ENCODE assay signal across 1 cellular context in the genomic region with DNA sequence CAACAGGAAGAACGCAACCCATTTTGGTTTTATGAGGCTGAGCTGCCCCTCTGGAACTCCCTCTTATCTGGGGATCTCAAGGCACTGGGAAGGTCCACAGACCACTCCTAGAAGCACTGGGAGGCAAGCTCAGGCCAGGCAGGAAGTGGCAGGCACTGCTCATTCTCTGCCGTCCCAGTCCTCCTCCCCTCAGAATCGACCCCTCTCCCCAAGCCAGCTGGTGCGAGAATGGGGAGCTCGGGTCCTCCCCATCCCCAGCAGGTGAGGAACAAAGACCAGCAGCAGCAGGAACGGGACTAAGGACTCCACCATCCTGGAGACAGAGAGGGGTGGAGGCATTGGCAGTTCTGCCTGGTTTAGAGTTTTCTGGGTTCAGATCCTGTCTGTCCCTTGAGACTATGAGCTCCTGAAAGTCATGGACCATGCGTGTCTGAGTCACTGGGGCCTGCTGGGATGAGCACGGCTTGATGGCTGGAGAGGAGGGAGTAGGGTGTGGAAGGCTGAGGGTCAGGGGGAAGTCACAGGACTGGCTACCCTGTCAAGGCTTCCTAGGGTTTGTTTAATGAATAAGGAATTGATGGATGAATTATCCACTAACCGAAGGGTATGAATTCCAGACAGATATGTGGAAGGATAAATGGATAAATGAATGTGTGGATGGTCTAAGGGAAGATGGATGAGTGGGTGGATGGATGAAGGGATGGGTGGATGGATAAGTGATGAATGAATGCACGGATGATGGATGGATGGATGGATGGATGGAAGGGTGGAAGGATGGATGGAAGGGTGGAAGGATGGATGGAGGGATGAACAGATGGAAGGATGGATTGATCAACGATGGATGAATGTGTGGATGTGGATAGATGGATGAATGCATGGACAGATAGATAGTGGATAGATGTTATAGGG.
TF ChIP-seq lines count a peak whose summit lies in the region.

No MANE protein-coding gene starts in this region.

TF ChIP-seq in endothelial cell of umbilical vein, 7 proteins besides CTCF, POLR2A, EP300 and RAD21:
- no peak for TF ChIP-seq EZH2 (IDR thresholded peaks at IDR 0.05; ENCODE audit: borderline replicate concordance, low read depth, low read length, severe bottlenecking)
- TF ChIP-seq MYC (IDR thresholded peaks at IDR 0.05; ENCODE audit: low read depth, low read length) = no peak
- TF ChIP-seq GATA2 (IDR thresholded peaks at IDR 0.05; ENCODE audit: insufficient read depth, insufficient read length, low read depth, low read length) = peak; percentile 56
- TF ChIP-seq JUN (IDR thresholded peaks at IDR 0.05; ENCODE audit: borderline replicate concordance, insufficient read depth, insufficient read length, low read depth) = no peak
- TF ChIP-seq, protein P1, sequence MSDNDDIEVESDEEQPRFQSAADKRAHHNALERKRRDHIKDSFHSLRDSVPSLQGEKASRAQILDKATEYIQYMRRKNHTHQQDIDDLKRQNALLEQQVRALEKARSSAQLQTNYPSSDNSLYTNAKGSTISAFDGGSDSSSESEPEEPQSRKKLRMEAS (IDR thresholded peaks at IDR 0.05; ENCODE audit: insufficient read depth, insufficient read length) = no peak
- TF ChIP-seq FOS (IDR thresholded peaks at IDR 0.05; ENCODE audit: borderline replicate concordance, insufficient read depth, low read length) = peak; percentile 12
- no peak for TF ChIP-seq POLR2AphosphoS5 (IDR thresholded peaks at IDR 0.05; ENCODE audit: insufficient read depth, low read depth, low read length)
